ENCODE assay signal across 1 cellular context in the genomic region with DNA sequence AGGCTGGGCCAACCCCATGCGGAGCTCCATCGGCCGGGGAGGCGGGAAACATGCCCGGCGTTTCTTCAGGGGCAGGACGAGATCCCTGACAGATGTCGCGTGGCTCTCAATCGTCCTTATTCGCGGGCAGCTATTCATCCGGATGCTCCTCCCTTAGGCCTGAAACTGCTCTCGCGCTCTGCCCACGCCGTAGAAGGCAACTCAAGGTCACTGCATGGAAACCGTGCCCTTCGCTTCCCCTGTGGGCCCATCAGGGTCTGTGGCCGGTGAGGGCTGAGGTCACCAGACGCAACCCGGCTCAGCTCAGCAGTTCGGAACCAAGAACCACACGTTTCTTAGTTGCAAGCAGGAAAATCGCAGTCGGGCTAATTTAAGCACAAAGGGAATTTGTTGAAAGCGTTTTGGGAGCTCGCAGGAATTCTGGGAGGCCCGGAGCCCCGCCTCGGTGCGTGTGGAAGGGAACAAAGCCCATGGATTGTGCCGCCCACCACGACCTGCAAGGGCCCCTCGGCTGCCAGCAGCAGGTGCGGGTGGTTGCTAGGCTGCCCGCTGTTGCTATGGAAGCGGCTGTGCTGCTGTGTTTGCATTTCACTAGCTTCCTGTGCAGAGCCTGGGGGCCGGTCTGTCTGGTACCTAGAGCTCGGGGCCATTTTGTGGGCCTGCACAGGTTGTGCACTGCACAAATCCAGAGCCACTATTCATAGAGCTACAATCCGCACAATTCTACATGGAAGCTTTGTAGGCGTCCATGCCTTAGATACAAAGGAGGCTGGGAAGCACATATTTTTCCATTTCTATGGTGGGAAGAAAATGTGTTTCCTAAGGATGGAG.
TF ChIP-seq lines count a peak whose summit lies in the region.

No MANE protein-coding gene starts in this region.

TF ChIP-seq in neural cell, 6 proteins besides CTCF, POLR2A, EP300 and RAD21 (continued from another document):
- TF ChIP-seq, protein P1, sequence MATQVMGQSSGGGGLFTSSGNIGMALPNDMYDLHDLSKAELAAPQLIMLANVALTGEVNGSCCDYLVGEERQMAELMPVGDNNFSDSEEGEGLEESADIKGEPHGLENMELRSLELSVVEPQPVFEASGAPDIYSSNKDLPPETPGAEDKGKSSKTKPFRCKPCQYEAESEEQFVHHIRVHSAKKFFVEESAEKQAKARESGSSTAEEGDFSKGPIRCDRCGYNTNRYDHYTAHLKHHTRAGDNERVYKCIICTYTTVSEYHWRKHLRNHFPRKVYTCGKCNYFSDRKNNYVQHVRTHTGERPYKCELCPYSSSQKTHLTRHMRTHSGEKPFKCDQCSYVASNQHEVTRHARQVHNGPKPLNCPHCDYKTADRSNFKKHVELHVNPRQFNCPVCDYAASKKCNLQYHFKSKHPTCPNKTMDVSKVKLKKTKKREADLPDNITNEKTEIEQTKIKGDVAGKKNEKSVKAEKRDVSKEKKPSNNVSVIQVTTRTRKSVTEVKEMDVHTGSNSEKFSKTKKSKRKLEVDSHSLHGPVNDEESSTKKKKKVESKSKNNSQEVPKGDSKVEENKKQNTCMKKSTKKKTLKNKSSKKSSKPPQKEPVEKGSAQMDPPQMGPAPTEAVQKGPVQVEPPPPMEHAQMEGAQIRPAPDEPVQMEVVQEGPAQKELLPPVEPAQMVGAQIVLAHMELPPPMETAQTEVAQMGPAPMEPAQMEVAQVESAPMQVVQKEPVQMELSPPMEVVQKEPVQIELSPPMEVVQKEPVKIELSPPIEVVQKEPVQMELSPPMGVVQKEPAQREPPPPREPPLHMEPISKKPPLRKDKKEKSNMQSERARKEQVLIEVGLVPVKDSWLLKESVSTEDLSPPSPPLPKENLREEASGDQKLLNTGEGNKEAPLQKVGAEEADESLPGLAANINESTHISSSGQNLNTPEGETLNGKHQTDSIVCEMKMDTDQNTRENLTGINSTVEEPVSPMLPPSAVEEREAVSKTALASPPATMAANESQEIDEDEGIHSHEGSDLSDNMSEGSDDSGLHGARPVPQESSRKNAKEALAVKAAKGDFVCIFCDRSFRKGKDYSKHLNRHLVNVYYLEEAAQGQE (IDR thresholded peaks at IDR 0.05; ENCODE audit: borderline replicate concordance), result peak; percentile 99
